ENCODE assay signal across 11 cellular contexts in genomic region chr13:73767191-73767741, GRCh38.
DNase-seq lines count a peak whose midpoint lies in the region; ATAC-seq and TF ChIP-seq lines count a peak whose summit lies in the region.
"Had no signal": no experiment of that assay in that cellular context is flagged by ENCODE, and none has a peak within 500 bp of the region (broad histone marks: within the 10 kb centered on the region; RNA-seq: fewer than 3 reads in every experiment).

No MANE protein-coding gene starts in this region.

- no peaks in the 10 kb centered on the region for H3K9me3 Mint-ChIP-seq in stimulated activated naive B cell treated with anti-CD40 and anti-IgM and Interleukin-4, amounts not matched to agents 10 μg/mL and 1 μg/mL and 100 μg/mL, for 72 hours

- H3K4me1 ChIP-seq in foreskin keratinocyte (no peaks in the 10 kb centered on the region), suprapubic skin (peaks cover 23% of the 10 kb centered on the region)

- 53% methylated on average over 3 of the region's 3 CpGs for WGBS in suprapubic skin

- DNase-seq in activated CD4-positive, CD25-positive, alpha-beta regulatory T cell treated with anti-CD3 and anti-CD28 coated beads, Interleukin-2, amount 50 U/mL, for 72 hours: no peak
- peak; percentile 61 for DNase-seq in NCI-H69 (lab: John Stamatoyannopoulos, UW)
- DNase-seq in foreskin keratinocyte: no peak
- DNase-seq in stimulated activated naive B cell treated with anti-CD40 and anti-IgM and Interleukin-4, amounts not matched to agents 10 μg/mL and 1 μg/mL and 100 μg/mL, for 72 hours: no peak
- DNase-seq in SHP77 (lab: John Stamatoyannopoulos, UW): no peak
- no peak for DNase-seq in suprapubic skin (ENCODE audit: low spot score in 2 of 2)
- DNase-seq: MG63 had no signal

- H3K4me3 Mint-ChIP-seq in stimulated activated naive B cell treated with anti-CD40 and anti-IgM and Interleukin-4, amounts not matched to agents 10 μg/mL and 1 μg/mL and 100 μg/mL, for 72 hours: no peak overlapping the region

- no peaks in the 10 kb centered on the region for H3K9me3 ChIP-seq in suprapubic skin
- H3K9me3 ChIP-seq: MG63 had no signal

- TF ChIP-seq CTCF in foreskin keratinocyte (conservative IDR thresholded peaks at IDR 0.05): no peak
- TF ChIP-seq CTCF in suprapubic skin (IDR thresholded peaks at IDR 0.05): no peak

- H3K4me3 ChIP-seq in suprapubic skin: no peak overlapping the region
- H3K4me3 ChIP-seq: MG63 had no signal

- peaks cover 19 to 30% of the 10 kb centered on the region in 2 donors for H3K36me3 Mint-ChIP-seq in stimulated activated naive B cell treated with anti-CD40 and anti-IgM and Interleukin-4, amounts not matched to agents 10 μg/mL and 1 μg/mL and 100 μg/mL, for 72 hours

- TF ChIP-seq POLR2A in suprapubic skin (IDR thresholded peaks at IDR 0.05): no peak

- no peaks in the 10 kb centered on the region for H3K27me3 Mint-ChIP-seq in stimulated activated naive B cell treated with anti-CD40 and anti-IgM and Interleukin-4, amounts not matched to agents 10 μg/mL and 1 μg/mL and 100 μg/mL, for 72 hours

- H3K36me3 ChIP-seq in suprapubic skin: no peaks in the 10 kb centered on the region
- H3K36me3 ChIP-seq: MG63 had no signal

- H3K27me3 ChIP-seq in foreskin keratinocyte (no peaks in the 10 kb centered on the region), suprapubic skin (no peaks in the 10 kb centered on the region)
- H3K27me3 ChIP-seq: MG63 had no signal

- peak; percentile 52 to 63 for ATAC-seq in activated CD4-positive, CD25-positive, alpha-beta regulatory T cell treated with anti-CD3 and anti-CD28 coated beads, Interleukin-2, amount 50 U/mL, for 24 hours
- peak; percentile 26 for ATAC-seq in foreskin keratinocyte
- peak; percentile 74 to 79 for ATAC-seq in stimulated activated naive B cell treated with anti-CD40 and anti-IgM and Interleukin-4, amounts not matched to agents 10 μg/mL and 1 μg/mL and 100 μg/mL, for 72 hours (replicated peaks)
- ATAC-seq in GM19467 (IDR thresholded peaks at IDR 0.05; ENCODE audit: unreplicated experiment): no peak

- no peak overlapping the region for H3K27ac ChIP-seq in foreskin keratinocyte
- no peak overlapping the region for H3K27ac ChIP-seq in suprapubic skin
- H3K27ac ChIP-seq: C4-2B, epithelial cell of prostate had no signal

- H3K27ac Mint-ChIP-seq in stimulated activated naive B cell treated with anti-CD40 and anti-IgM and Interleukin-4, amounts not matched to agents 10 μg/mL and 1 μg/mL and 100 μg/mL, for 72 hours: no peak overlapping the region

- TF ChIP-seq EP300 in suprapubic skin (IDR thresholded peaks at IDR 0.05): no peak

- peaks cover 35 to 53% of the 10 kb centered on the region in 2 donors for H3K4me1 Mint-ChIP-seq in stimulated activated naive B cell treated with anti-CD40 and anti-IgM and Interleukin-4, amounts not matched to agents 10 μg/mL and 1 μg/mL and 100 μg/mL, for 72 hours
